ENCODE assay signal across 1 cellular context in the genomic region with DNA sequence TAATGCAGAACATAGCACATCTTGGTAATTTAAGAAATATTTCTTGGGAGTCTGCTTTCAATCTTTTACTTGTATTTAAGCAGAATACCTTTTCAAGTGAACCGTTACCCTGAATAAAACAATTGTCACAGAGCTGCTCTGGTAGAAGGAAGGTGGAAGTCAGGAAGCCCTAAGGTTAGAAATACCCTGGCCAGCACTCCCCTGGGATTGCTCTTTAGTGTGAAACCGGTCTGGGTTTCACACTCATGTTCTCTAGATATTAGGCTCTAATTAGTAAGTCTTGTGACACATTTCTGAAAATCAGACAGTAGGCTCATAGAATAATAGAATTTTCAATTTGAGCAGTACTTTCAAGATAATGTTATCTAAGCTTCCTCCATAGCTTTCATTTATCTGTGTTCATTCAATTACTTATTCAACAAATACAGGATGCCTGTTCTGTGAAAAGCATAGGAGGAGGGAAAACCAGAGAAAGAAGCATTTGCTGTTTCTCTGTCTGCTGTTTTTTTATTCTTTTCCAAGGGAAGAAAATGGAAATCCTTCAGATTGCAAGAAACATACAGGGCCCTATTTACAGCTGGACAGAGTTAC.
TF ChIP-seq lines count a peak whose summit lies in the region.

No MANE protein-coding gene starts in this region.

TF ChIP-seq in GM12878, 131 proteins besides CTCF, POLR2A, EP300 and RAD21 (continued from another document):
- TF ChIP-seq, protein P1, sequence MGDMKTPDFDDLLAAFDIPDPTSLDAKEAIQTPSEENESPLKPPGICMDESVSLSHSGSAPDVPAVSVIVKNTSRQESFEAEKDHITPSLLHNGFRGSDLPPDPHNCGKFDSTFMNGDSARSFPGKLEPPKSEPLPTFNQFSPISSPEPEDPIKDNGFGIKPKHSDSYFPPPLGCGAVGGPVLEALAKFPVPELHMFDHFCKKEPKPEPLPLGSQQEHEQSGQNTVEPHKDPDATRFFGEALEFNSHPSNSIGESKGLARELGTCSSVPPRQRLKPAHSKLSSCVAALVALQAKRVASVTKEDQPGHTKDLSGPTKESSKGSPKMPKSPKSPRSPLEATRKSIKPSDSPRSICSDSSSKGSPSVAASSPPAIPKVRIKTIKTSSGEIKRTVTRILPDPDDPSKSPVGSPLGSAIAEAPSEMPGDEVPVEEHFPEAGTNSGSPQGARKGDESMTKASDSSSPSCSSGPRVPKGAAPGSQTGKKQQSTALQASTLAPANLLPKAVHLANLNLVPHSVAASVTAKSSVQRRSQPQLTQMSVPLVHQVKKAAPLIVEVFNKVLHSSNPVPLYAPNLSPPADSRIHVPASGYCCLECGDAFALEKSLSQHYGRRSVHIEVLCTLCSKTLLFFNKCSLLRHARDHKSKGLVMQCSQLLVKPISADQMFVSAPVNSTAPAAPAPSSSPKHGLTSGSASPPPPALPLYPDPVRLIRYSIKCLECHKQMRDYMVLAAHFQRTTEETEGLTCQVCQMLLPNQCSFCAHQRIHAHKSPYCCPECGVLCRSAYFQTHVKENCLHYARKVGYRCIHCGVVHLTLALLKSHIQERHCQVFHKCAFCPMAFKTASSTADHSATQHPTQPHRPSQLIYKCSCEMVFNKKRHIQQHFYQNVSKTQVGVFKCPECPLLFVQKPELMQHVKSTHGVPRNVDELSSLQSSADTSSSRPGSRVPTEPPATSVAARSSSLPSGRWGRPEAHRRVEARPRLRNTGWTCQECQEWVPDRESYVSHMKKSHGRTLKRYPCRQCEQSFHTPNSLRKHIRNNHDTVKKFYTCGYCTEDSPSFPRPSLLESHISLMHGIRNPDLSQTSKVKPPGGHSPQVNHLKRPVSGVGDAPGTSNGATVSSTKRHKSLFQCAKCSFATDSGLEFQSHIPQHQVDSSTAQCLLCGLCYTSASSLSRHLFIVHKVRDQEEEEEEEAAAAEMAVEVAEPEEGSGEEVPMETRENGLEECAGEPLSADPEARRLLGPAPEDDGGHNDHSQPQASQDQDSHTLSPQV (IDR thresholded peaks at IDR 0.05): no peak
- TF ChIP-seq, protein P2, sequence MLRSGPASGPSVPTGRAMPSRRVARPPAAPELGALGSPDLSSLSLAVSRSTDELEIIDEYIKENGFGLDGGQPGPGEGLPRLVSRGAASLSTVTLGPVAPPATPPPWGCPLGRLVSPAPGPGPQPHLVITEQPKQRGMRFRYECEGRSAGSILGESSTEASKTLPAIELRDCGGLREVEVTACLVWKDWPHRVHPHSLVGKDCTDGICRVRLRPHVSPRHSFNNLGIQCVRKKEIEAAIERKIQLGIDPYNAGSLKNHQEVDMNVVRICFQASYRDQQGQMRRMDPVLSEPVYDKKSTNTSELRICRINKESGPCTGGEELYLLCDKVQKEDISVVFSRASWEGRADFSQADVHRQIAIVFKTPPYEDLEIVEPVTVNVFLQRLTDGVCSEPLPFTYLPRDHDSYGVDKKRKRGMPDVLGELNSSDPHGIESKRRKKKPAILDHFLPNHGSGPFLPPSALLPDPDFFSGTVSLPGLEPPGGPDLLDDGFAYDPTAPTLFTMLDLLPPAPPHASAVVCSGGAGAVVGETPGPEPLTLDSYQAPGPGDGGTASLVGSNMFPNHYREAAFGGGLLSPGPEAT (IDR thresholded peaks at IDR 0.05; ENCODE audit: low read depth): peak; percentile 86
- peak; percentile 25; the same call in 1 of the 2 replicates for TF ChIP-seq CHD2 (IDR thresholded peaks at IDR 0.05; ENCODE audit: borderline replicate concordance, low read depth, low read length)
- 0 out of 2 replicates have a peak, but pooled peaks have one; percentile 23 for TF ChIP-seq YBX1 (IDR thresholded peaks at IDR 0.05)
- TF ChIP-seq ATF7 (IDR thresholded peaks at IDR 0.05; ENCODE audit: low read depth): 0 out of 2 replicates have a peak, but pooled peaks have one; percentile 5
- TF ChIP-seq, protein P3, sequence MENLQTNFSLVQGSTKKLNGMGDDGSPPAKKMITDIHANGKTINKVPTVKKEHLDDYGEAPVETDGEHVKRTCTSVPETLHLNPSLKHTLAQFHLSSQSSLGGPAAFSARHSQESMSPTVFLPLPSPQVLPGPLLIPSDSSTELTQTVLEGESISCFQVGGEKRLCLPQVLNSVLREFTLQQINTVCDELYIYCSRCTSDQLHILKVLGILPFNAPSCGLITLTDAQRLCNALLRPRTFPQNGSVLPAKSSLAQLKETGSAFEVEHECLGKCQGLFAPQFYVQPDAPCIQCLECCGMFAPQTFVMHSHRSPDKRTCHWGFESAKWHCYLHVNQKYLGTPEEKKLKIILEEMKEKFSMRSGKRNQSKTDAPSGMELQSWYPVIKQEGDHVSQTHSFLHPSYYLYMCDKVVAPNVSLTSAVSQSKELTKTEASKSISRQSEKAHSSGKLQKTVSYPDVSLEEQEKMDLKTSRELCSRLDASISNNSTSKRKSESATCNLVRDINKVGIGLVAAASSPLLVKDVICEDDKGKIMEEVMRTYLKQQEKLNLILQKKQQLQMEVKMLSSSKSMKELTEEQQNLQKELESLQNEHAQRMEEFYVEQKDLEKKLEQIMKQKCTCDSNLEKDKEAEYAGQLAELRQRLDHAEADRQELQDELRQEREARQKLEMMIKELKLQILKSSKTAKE (IDR thresholded peaks at IDR 0.05; ENCODE audit: low read depth, poor library complexity, severe bottlenecking): peak; percentile 47
- TF ChIP-seq RUNX3 (IDR thresholded peaks at IDR 0.05; ENCODE audit: low read length): no peak
- TF ChIP-seq IKZF1 (conservative IDR thresholded peaks at IDR 0.05): peak; percentile 64; the same call in 1 of the 2 replicates
- peak; percentile 69 for TF ChIP-seq NR2F1 (conservative IDR thresholded peaks at IDR 0.05)
- TF ChIP-seq PAX5 (IDR thresholded peaks at IDR 0.05; ENCODE audit: borderline replicate concordance, low read depth, low read length): 0 out of 2 replicates have a peak, but pooled peaks have one; percentile 43
- 0 out of 2 replicates have a peak, but pooled peaks have one; percentile 45 for TF ChIP-seq NBN (IDR thresholded peaks at IDR 0.05)
- no peak for TF ChIP-seq TCF12 (IDR thresholded peaks at IDR 0.05; ENCODE audit: low read depth, low read length)
- no peak for TF ChIP-seq MEF2A (IDR thresholded peaks at IDR 0.05; ENCODE audit: insufficient read depth, low read depth, low read length)
- TF ChIP-seq MTA2 (IDR thresholded peaks at IDR 0.05; ENCODE audit: low read depth): peak; percentile 97
- TF ChIP-seq CBFB (IDR thresholded peaks at IDR 0.05; ENCODE audit: low read depth): no peak
- peak; percentile 61; the same call in 1 of the 2 replicates for TF ChIP-seq GATAD2B (conservative IDR thresholded peaks at IDR 0.05; ENCODE audit: low read depth)
- TF ChIP-seq RB1 (IDR thresholded peaks at IDR 0.05; ENCODE audit: borderline replicate concordance): peak; percentile 43; the same call in 1 of the 2 replicates
- TF ChIP-seq MEF2B (IDR thresholded peaks at IDR 0.05; ENCODE audit: partially characterized antibody, poor library complexity, severe bottlenecking): peak; percentile 99
- 0 out of 2 replicates have a peak, but pooled peaks have one; percentile 43 for TF ChIP-seq TBL1XR1 (IDR thresholded peaks at IDR 0.05; ENCODE audit: low read depth, low read length)
- no peak for TF ChIP-seq KAT2A (conservative IDR thresholded peaks at IDR 0.05; ENCODE audit: control insufficient read depth, low read depth, low read length)
- no peak for TF ChIP-seq STAT1 (conservative IDR thresholded peaks at IDR 0.05)
- TF ChIP-seq BHLHE40 (IDR thresholded peaks at IDR 0.05; ENCODE audit: borderline replicate concordance in 1 of 2, low read depth in 2 of 2, low read length in 1 of 2): peak; percentile 74 to 79
- peak; percentile 41; the same call in 1 of the 2 replicates for TF ChIP-seq BMI1 (IDR thresholded peaks at IDR 0.05; ENCODE audit: borderline replicate concordance)
